Comparison of ENCODE assay signal across 8 cellular contexts in genomic region chr10:110610308-110610774, GRCh38. TPM values are rescaled to one million over a fixed set of nuclear protein-coding genes. Genes with fewer than 3 reads are reported as not detected.
DNase-seq lines count a peak whose midpoint lies in the region; ATAC-seq, FAIRE-seq and TF ChIP-seq lines count a peak whose summit lies in the region.

No MANE protein-coding gene starts in this region.

- peak; percentile 50 for ATAC-seq in omental fat pad (ENCODE audit: low FRiP score)

- no peak for FAIRE-seq in frontal cortex (lab: Jason Lieb, UNC)

- peak; percentile 79 for DNase-seq in GM03348 (ENCODE audit: low spot score)
- peak; percentile 44 for DNase-seq in HuH-7 (ENCODE audit: low spot score)
- DNase-seq in OCI-M2 (lab: John Stamatoyannopoulos, UW; ENCODE audit: unreplicated experiment) = peak; percentile 29
- peak; percentile 13 for DNase-seq in activated effector memory CD4-positive, alpha-beta T cell treated with Interleukin-2 at 50 U/mL for 16 hours
- peak; percentile 15 to 54 for DNase-seq in frontal cortex (ENCODE audit: low spot score in 2 of 2)
- DNase-seq in omental fat pad (ENCODE audit: low spot score) = no peak
- no peak for DNase-seq in NCI-H187 (lab: John Stamatoyannopoulos, UW)
- DNase-seq in NCI-H774 (lab: John Stamatoyannopoulos, UW) = no peak

- TF ChIP-seq CTCF in omental fat pad (IDR thresholded peaks at IDR 0.05) = peak in 1 of 3 donors; percentile 31

RNA-seq across cellular contexts. Expression of gene RBM20, which starts 33.8 kb away (rescaled TPM):
- 0.41 TPM for total RNA-seq in frontal cortex
- 1 to 10 TPM in 3 of 4 donors, under 1 TPM in 1; 0.24 to 3.5 (median 1.8) TPM for total RNA-seq in omental fat pad

RNA-seq across cellular contexts. Expression of gene SMC3, which starts 42.8 kb away (rescaled TPM):
- 55.4 TPM for total RNA-seq in frontal cortex
- total RNA-seq in omental fat pad = 10 to 100 TPM; 19.6 to 32.0 (median 25.2) TPM

Comparison
In these comparisons a context has a peak if more than half of its experiments do, and no peak if none do; other contexts are left out.
1. DNase-seq: peak in GM03348 (single experiment), HuH-7 (single experiment), OCI-M2 (single experiment), activated effector memory CD4-positive, alpha-beta T cell treated with Interleukin-2 at 50 U/mL for 16 hours (single experiment) and frontal cortex (2 of 2); none in omental fat pad (single experiment), NCI-H187 (0 of 2) and NCI-H774 (single experiment).